In the genomic region with DNA sequence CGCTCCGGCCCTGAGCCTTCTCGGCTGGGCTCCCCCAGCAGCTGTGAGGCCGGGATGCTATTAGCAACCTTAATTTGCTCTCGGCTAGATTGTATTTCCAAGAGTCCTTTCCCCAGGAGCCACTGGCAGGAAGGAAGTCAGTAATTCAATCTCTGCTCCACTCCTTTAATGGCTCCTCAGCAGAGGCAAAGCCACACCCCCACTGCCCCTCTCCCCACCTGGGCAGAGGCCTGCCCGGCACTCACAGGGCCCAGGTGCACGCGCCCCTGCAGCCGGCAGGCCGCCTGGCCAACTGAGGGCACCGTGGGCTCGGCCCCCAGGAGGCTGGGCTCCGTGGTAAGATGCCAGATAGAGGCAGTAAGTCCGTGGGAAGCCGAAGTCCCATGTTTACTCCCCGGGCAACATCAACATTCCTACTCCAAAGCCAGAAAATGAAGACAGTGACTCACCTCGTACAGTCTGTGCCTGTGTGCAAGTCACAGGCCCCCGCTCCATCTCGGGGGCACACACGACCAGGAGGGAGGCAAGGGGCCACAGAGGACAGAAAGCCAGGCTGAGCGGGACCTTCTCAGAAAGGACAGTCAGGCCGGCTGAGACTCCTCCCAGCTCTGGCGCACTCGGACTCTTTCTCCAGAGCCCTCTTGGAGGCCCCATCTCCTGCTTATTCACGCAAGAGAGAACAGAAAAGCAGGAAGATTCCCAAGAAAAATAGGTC, we compare ENCODE assay signal across 8 cellular contexts. TPM values are rescaled to one million over a fixed set of nuclear protein-coding genes. Genes with fewer than 3 reads are reported as not detected.
A peak's percentile ranks its signal among the peaks of the same experiment; 100 is the strongest.
DNase-seq lines count a peak whose midpoint lies in the region; ATAC-seq and TF ChIP-seq lines count a peak whose summit lies in the region.

No MANE protein-coding gene starts in this region.

- H3K9me3 ChIP-seq in GM23248 (ENCODE audit: low read depth), result no peaks in the 10 kb centered on the region

- no peaks in the 10 kb centered on the region for H3F3A ChIP-seq in GM23248 (ENCODE audit: insufficient read depth)

- ATAC-seq in foreskin keratinocyte (peak; percentile 34), HG03097 (IDR thresholded peaks at IDR 0.05; ENCODE audit: low FRiP score, unreplicated experiment) (no peak), GM18870 (IDR thresholded peaks at IDR 0.05; ENCODE audit: unreplicated experiment) (no peak)

- TF ChIP-seq CTCF in foreskin keratinocyte (conservative IDR thresholded peaks at IDR 0.05), result no peak

- H3K27me3 ChIP-seq in GM23248 (replicated peaks; ENCODE audit: insufficient read depth) (peaks cover 32% of the 10 kb centered on the region), foreskin keratinocyte (peaks cover 58% of the 10 kb centered on the region)

- H2AFZ ChIP-seq in GM23248, result peak overlapping the region; percentile 28; the same call in 1 of the 2 replicates

- H4K20me1 ChIP-seq in GM23248 (ENCODE audit: insufficient read depth), result no peaks in the 10 kb centered on the region

- no peaks in the 10 kb centered on the region for H3K9me2 ChIP-seq in GM23248 (ENCODE audit: insufficient read depth)

- peak overlapping the region; percentile 70 for H3K4me2 ChIP-seq in GM23248 (ENCODE audit: unreplicated experiment)

- peak overlapping the region; percentile 22; the same call in 1 of the 2 replicates for H3K9ac ChIP-seq in GM23248

- H3K4me1 ChIP-seq in GM23248 (ENCODE audit: insufficient read depth) (peaks cover 8% of the 10 kb centered on the region; the same call in 1 of the 2 replicates), foreskin keratinocyte (no peaks in the 10 kb centered on the region)

- no peaks in the 10 kb centered on the region for H3K79me2 ChIP-seq in GM23248 (ENCODE audit: insufficient read depth)

- H3K4me3 ChIP-seq in GM23248, result peak overlapping the region; percentile 50

- no peaks in the 10 kb centered on the region for H3K36me3 ChIP-seq in GM23248 (ENCODE audit: low read depth)

- 4 to 5% methylated on average over 25 of the region's 25 CpGs for WGBS in GM23248 (ENCODE audit: low coverage in 1 of 2, low lambda C conversion rate in 2 of 2, missing lambda C conversion rate in 2 of 2), 2 experiments

- peak; percentile 74 for DNase-seq in GM23248
- peak; percentile 86 for DNase-seq in NCI-H510A treated with DMSO at 0.1 percent for 48 hours (lab: John Stamatoyannopoulos, UW)
- no peak for DNase-seq in foreskin keratinocyte
- DNase-seq in renal cortical epithelial cell (ENCODE audit: low read depth), result peak; percentile 34
- no peak for DNase-seq in RKO (ENCODE audit: low spot score)
- no peak for DNase-seq in NOMO-1 treated with dmso at 0.1 percent for 144 hours (lab: John Stamatoyannopoulos, UW; ENCODE audit: unreplicated experiment)

- in situ Hi-C loops in GM23248 (cut with MboI), result loop anchor here (10.0 kb wide), 1 partner anchor 193 kb away; no protein-coding TSS in a partner anchor

- H3K27ac ChIP-seq in GM23248, result no peak overlapping the region
- no peak overlapping the region for H3K27ac ChIP-seq in foreskin keratinocyte

RNA-seq across cellular contexts. Expression of a gene that starts 5.1 kb away (rescaled TPM):
- total RNA-seq in GM23248 (2014; rRNA removed; shearing (Covaris generic)), result 0.51 TPM in 1 of 2 replicates, not detected in the other
- polyA plus RNA-seq in GM23248 (2016; fragmentation: Nextera tagmentation; extraction: Ambion mirVana) (0.04 TPM in 1 of 2 replicates, not detected in the other), foreskin keratinocyte (0.29 and 0.73 TPM in 2 replicates)
- total RNA-seq in foreskin keratinocyte (0.35 and 1.6 TPM in 2 replicates), renal cortical epithelial cell (2.0 TPM in 1 of 2 replicates, not detected in the other)

Comparison
In these comparisons a context has a peak if more than half of its experiments do, and no peak if none do; other contexts are left out.
1. DNase-seq: peak in GM23248 (single experiment), NCI-H510A treated with DMSO at 0.1 percent for 48 hours (single experiment) and renal cortical epithelial cell (single experiment); none in foreskin keratinocyte (0 of 2), RKO (single experiment) and NOMO-1 treated with dmso at 0.1 percent for 144 hours (single experiment).